ENCODE assay signal across 25 cellular contexts in the genomic region with DNA sequence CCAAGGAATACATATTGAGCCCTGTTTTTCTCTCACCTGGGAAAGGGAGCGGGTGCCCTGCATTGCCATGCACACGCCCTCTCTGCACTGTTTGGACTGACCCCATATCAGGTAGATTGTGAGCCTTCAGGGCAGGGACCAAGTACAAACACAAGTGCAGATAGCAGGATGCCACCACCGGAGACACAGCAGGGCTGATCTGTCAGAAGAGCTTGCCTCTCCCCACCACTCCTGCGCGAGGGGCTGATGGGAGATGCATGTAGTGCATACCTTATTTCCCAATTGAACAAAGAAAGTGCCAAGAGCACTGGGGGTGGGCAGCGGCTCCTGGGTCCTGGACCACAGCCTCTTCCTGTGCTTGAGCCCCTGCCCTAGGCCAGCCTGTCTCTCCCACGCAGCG. TPM values are rescaled to one million over a fixed set of nuclear protein-coding genes. Genes with fewer than 3 reads are reported as not detected.
DNase-seq lines count a peak whose midpoint lies in the region; ATAC-seq and TF ChIP-seq lines count a peak whose summit lies in the region.
"Had no signal": no experiment of that assay in that cellular context is flagged by ENCODE, and none has a peak within 500 bp of the region (broad histone marks: within the 10 kb centered on the region; RNA-seq: fewer than 3 reads in every experiment).

No MANE protein-coding gene starts in this region.

- H3K4me2 ChIP-seq in hepatocyte, result peak overlapping the region; percentile 41
- H3K4me2 ChIP-seq: A549 had no signal

- H3K79me2 ChIP-seq in hepatocyte, result no peaks in the 10 kb centered on the region

- peak; percentile 42 for ATAC-seq in stimulated activated naive CD8-positive, alpha-beta T cell treated with anti-CD3 and anti-CD28 coated beads, Interleukin-15, amount 100 ng/mL, for 72 hours
- ATAC-seq in stimulated activated naive CD8-positive, alpha-beta T cell treated with anti-CD3 and anti-CD28 coated beads, Interleukin-15, Interleukin-2, amounts not matched to agents 100 U/mL and 50 U/mL, for 24 hours, result no peak
- no peak for ATAC-seq in esophagus mucosa

- no peaks in the 10 kb centered on the region for H3K9me3 ChIP-seq in hepatocyte (ENCODE audit: low read depth)
- H3K9me3 ChIP-seq: A549, uterus had no signal

- no peak for DNase-seq in stimulated activated naive CD8-positive, alpha-beta T cell treated with anti-CD3 and anti-CD28 coated beads, Interleukin-15, amount 100 ng/mL, for 72 hours
- DNase-seq in stimulated activated naive CD8-positive, alpha-beta T cell treated with anti-CD3 and anti-CD28 coated beads, Interleukin-15, Interleukin-2, amounts not matched to agents 100 U/mL and 50 U/mL, for 24 hours, result no peak
- DNase-seq in hepatocyte (ENCODE audit: low spot score) (peak; percentile 56), osteocyte (ENCODE audit: extremely low spot score, unreplicated experiment) (peak; percentile 78), NCI-H1092 (lab: John Stamatoyannopoulos, UW) (no peak), COR-L47 (lab: John Stamatoyannopoulos, UW) (no peak), NCI-H526 treated with DMSO at 0.1 percent for 48 hours (lab: John Stamatoyannopoulos, UW) (no peak)
- DNase-seq: activated CD4-positive, alpha-beta memory T cell treated with anti-CD3 and anti-CD28 coated beads for 36 hours; activated CD4-positive, alpha-beta T cell treated with anti-CD3 and anti-CD28 coated beads for 1 hour; activated CD8-positive, alpha-beta memory T cell treated with anti-CD3 and anti-CD28 coated beads, Interleukin-2, amount 50 U/mL, for 4 hours; activated naive CD4-positive, alpha-beta T cell treated with anti-CD3 and anti-CD28 coated beads for 36 hours; CD4-positive, CD25-positive, alpha-beta regulatory T cell; Karpas-422; MV-4-11; NCI-H146; NCI-H2107; NCI-H345; SHP77; stimulated activated naive B cell treated with anti-CD40 and anti-IgM and Interleukin-4, amounts not matched to agents 10 μg/mL and 1 μg/mL and 100 μg/mL, for 72 hours; T-helper 2 cell; uterus had no signal

- peak overlapping the region in 1 of 2 donors; percentile 3 for H3K27ac Mint-ChIP-seq in stimulated activated naive CD8-positive, alpha-beta T cell treated with anti-CD3 and anti-CD28 coated beads, Interleukin-15, amount 100 ng/mL, for 72 hours
- H3K27ac Mint-ChIP-seq in osteocyte (ENCODE audit: unreplicated experiment), result no peak overlapping the region
- H3K27ac Mint-ChIP-seq: activated CD4-positive, alpha-beta memory T cell treated with anti-CD3 and anti-CD28 coated beads for 36 hours; activated naive CD4-positive, alpha-beta T cell treated with anti-CD3 and anti-CD28 coated beads for 36 hours; stimulated activated naive B cell treated with anti-CD40 and anti-IgM and Interleukin-4, amounts not matched to agents 10 μg/mL and 1 μg/mL and 100 μg/mL, for 72 hours had no signal

- H3K36me3 ChIP-seq in hepatocyte (replicated peaks; ENCODE audit: insufficient read depth, low read depth), result no peaks in the 10 kb centered on the region
- H3K36me3 ChIP-seq: uterus had no signal

- no peaks in the 10 kb centered on the region for H3K9me2 ChIP-seq in hepatocyte (replicated peaks; ENCODE audit: insufficient read depth)

- no peaks in the 10 kb centered on the region for H3K27me3 ChIP-seq in hepatocyte
- H3K27me3 ChIP-seq: uterus had no signal

- TF ChIP-seq CTCF in hepatocyte (IDR thresholded peaks at IDR 0.05; ENCODE audit: poor library complexity) (no peak), osteocyte (IDR thresholded peaks at IDR 0.05) (no peak)

- 64% methylated on average over 8 of the region's 8 CpGs for WGBS in hepatocyte (ENCODE audit: low lambda C conversion rate, missing lambda C conversion rate)

- H3K4me1 Mint-ChIP-seq in stimulated activated naive CD8-positive, alpha-beta T cell treated with anti-CD3 and anti-CD28 coated beads, Interleukin-15, amount 100 ng/mL, for 72 hours, result no peaks in the 10 kb centered on the region
- no peaks in the 10 kb centered on the region for H3K4me1 Mint-ChIP-seq in osteocyte (ENCODE audit: unreplicated experiment)
- H3K4me1 Mint-ChIP-seq: CD4-positive, CD25-positive, alpha-beta regulatory T cell; central memory CD8-positive, alpha-beta T cell; stimulated activated naive B cell treated with anti-CD40 and anti-IgM and Interleukin-4, amounts not matched to agents 10 μg/mL and 1 μg/mL and 100 μg/mL, for 72 hours had no signal

- H3K4me3 ChIP-seq in hepatocyte, result no peak overlapping the region
- H3K4me3 ChIP-seq: A549, lung, uterus had no signal

- peaks cover 2% of the 10 kb centered on the region for H3K36me3 Mint-ChIP-seq in osteocyte (ENCODE audit: unreplicated experiment)
- H3K36me3 Mint-ChIP-seq: activated CD4-positive, alpha-beta memory T cell treated with anti-CD3 and anti-CD28 coated beads for 36 hours; CD4-positive, CD25-positive, alpha-beta regulatory T cell had no signal

- H3K27me3 Mint-ChIP-seq in stimulated activated naive CD8-positive, alpha-beta T cell treated with anti-CD3 and anti-CD28 coated beads, Interleukin-15, amount 100 ng/mL, for 72 hours, result peaks cover 9% of the 10 kb centered on the region
- H3K27me3 Mint-ChIP-seq in osteocyte (ENCODE audit: unreplicated experiment), result no peaks in the 10 kb centered on the region

- H3K27ac ChIP-seq in hepatocyte, result peak overlapping the region; percentile 98
- H3K27ac ChIP-seq: A549 had no signal

- peaks cover 22% of the 10 kb centered on the region for H3K4me1 ChIP-seq in hepatocyte (ENCODE audit: insufficient read depth)
- H3K4me1 ChIP-seq: A549 had no signal

- no peak overlapping the region for H2AFZ ChIP-seq in hepatocyte

- no peaks in the 10 kb centered on the region for H4K20me1 ChIP-seq in hepatocyte (ENCODE audit: insufficient read depth, poor library complexity, severe bottlenecking)

- no peaks in the 10 kb centered on the region for H3K9me3 Mint-ChIP-seq in stimulated activated naive CD8-positive, alpha-beta T cell treated with anti-CD3 and anti-CD28 coated beads, Interleukin-15, amount 100 ng/mL, for 72 hours
- peaks cover 10% of the 10 kb centered on the region for H3K9me3 Mint-ChIP-seq in osteocyte (ENCODE audit: unreplicated experiment)
- H3K9me3 Mint-ChIP-seq: activated CD4-positive, alpha-beta memory T cell treated with anti-CD3 and anti-CD28 coated beads for 36 hours; central memory CD8-positive, alpha-beta T cell had no signal

- no peak overlapping the region for H3K4me3 Mint-ChIP-seq in stimulated activated naive CD8-positive, alpha-beta T cell treated with anti-CD3 and anti-CD28 coated beads, Interleukin-15, amount 100 ng/mL, for 72 hours
- H3K4me3 Mint-ChIP-seq in osteocyte (ENCODE audit: unreplicated experiment), result no peak overlapping the region
- H3K4me3 Mint-ChIP-seq: activated CD4-positive, alpha-beta memory T cell treated with anti-CD3 and anti-CD28 coated beads for 36 hours; activated naive CD4-positive, alpha-beta T cell treated with anti-CD3 and anti-CD28 coated beads for 36 hours; CD4-positive, CD25-positive, alpha-beta regulatory T cell; central memory CD8-positive, alpha-beta T cell; stimulated activated naive B cell treated with anti-CD40 and anti-IgM and Interleukin-4, amounts not matched to agents 10 μg/mL and 1 μg/mL and 100 μg/mL, for 72 hours had no signal

RNA-seq across cellular contexts. Expression of gene SLCO2A1, which starts 9.0 kb away (rescaled TPM):
- total RNA-seq in hepatocyte (2.2 and 2.3 TPM in 2 replicates), osteocyte (9.8 and 10.7 TPM in 2 replicates), esophagus mucosa (17.6 TPM)
- polyA plus RNA-seq in hepatocyte, result 7.0 and 8.4 TPM in 2 replicates
- total RNA-seq: activated CD4-positive, alpha-beta memory T cell treated with anti-CD3 and anti-CD28 coated beads for 36 hours; activated naive CD4-positive, alpha-beta T cell treated with anti-CD3 and anti-CD28 coated beads for 36 hours; CD4-positive, CD25-positive, alpha-beta regulatory T cell had no signal
- polyA plus RNA-seq: CD4-positive, CD25-positive, alpha-beta regulatory T cell had no signal

Comparison
In these comparisons a context has a peak if more than half of its experiments do, and no peak if none do; other contexts are left out.
1. DNase-seq: peak in hepatocyte (single experiment) and osteocyte (single experiment); none in stimulated activated naive CD8-positive, alpha-beta T cell treated with anti-CD3 and anti-CD28 coated beads, Interleukin-15, amount 100 ng/mL, for 72 hours (0 of 2), stimulated activated naive CD8-positive, alpha-beta T cell treated with anti-CD3 and anti-CD28 coated beads, Interleukin-15, Interleukin-2, amounts not matched to agents 100 U/mL and 50 U/mL, for 24 hours (single experiment), NCI-H1092 (single experiment), COR-L47 (single experiment) and NCI-H526 treated with DMSO at 0.1 percent for 48 hours (single experiment).